ENCODE assay signal across 28 cellular contexts in genomic region chr11:32827276-32827675, GRCh38. TPM values are rescaled to one million over a fixed set of nuclear protein-coding genes. Genes with fewer than 3 reads are reported as not detected.
"Had no signal": no experiment of that assay in that cellular context is flagged by ENCODE, and none has a peak within 500 bp of the region (broad histone marks: within the 10 kb centered on the region; RNA-seq: fewer than 3 reads in every experiment).

No MANE protein-coding gene starts in this region.

- H3K27me3 ChIP-seq: pancreas, suprapubic skin, uterus had no signal

- H3K27ac ChIP-seq: left lung, lower lobe of right lung, neural progenitor cell, pancreas, prostate gland, sigmoid colon, spleen, suprapubic skin, thoracic aorta, tibial artery, uterus had no signal

- H3K9ac ChIP-seq: neural progenitor cell had no signal

- H3K4me2 ChIP-seq: neural progenitor cell had no signal

- H3K36me3 ChIP-seq: left lung, lower lobe of right lung, neural progenitor cell, pancreas, prostate gland, sigmoid colon, spleen, suprapubic skin, thoracic aorta, tibial artery, uterus had no signal

- H3K4me3 ChIP-seq: left lung, lower lobe of right lung, neural progenitor cell, pancreas, prostate gland, sigmoid colon, spleen, suprapubic skin, thoracic aorta, tibial artery, uterus had no signal

- H2AFZ ChIP-seq: neural progenitor cell had no signal

- H3K4me1 ChIP-seq: neural progenitor cell, prostate gland had no signal

- DNase-seq: hypothalamus; immature natural killer cell; kidney; left colon; left lung; lower lobe of right lung; mesendoderm; naive B cell; natural killer cell; nephron progenitor cell; pancreas; posterior cingulate gyrus; retina; right cardiac atrium; sigmoid colon; small intestine; spleen; stimulated activated CD4-positive, alpha-beta T cell treated with anti-CD3 and anti-CD28 coated beads, Interleukin-4, amount 100 ng/mL, for 24 hours; stimulated activated naive CD4-positive, alpha-beta T cell; tibial artery; uterus had no signal

- FAIRE-seq: islet of Langerhans, kidney, pancreas, small intestine had no signal

- H3K9me3 ChIP-seq: left lung, lower lobe of right lung, pancreas, prostate gland, sigmoid colon, spleen, suprapubic skin, thoracic aorta, tibial artery, uterus had no signal

RNA-seq across cellular contexts. Expression of gene PRRG4, which starts 2.5 kb away (rescaled TPM):
- polyA plus RNA-seq: immature natural killer cell had no signal

RNA-seq across cellular contexts. Expression of gene CCDC73, which starts 32.8 kb away (rescaled TPM):
- total RNA-seq: left colon, mononuclear cell, natural killer cell, omental fat pad, right cardiac atrium, sigmoid colon, suprapubic skin had no signal
- polyA plus RNA-seq: immature natural killer cell, pancreas, right cardiac atrium, sigmoid colon had no signal
